ENCODE assay signal across 22 cellular contexts in genomic region chr12:47698055-47698454, GRCh38. TPM values are rescaled to one million over a fixed set of nuclear protein-coding genes. Genes with fewer than 3 reads are reported as not detected.
A peak's percentile ranks its signal among the peaks of the same experiment; 100 is the strongest.
DNase-seq lines count a peak whose midpoint lies in the region; ATAC-seq and TF ChIP-seq lines count a peak whose summit lies in the region.
"Had no signal": no experiment of that assay in that cellular context is flagged by ENCODE, and none has a peak within 500 bp of the region (broad histone marks: within the 10 kb centered on the region; RNA-seq: fewer than 3 reads in every experiment).

No MANE protein-coding gene starts in this region.

- H3K27me3 ChIP-seq in DOHH2 (ENCODE audit: control insufficient read depth, low read length) (no peaks in the 10 kb centered on the region), Karpas-422 (ENCODE audit: low read length) (no peaks in the 10 kb centered on the region), hepatocyte (no peaks in the 10 kb centered on the region), left lung (no peaks in the 10 kb centered on the region), stomach (no peaks in the 10 kb centered on the region)
- H3K27me3 ChIP-seq: heart right ventricle had no signal

- TF ChIP-seq EP300 in stomach (IDR thresholded peaks at IDR 0.05): no peak

- peak overlapping the region; percentile 41 for H3K4me3 ChIP-seq in DOHH2 (ENCODE audit: low read length)
- H3K4me3 ChIP-seq in Karpas-422 (ENCODE audit: low read length): no peak overlapping the region
- no peak overlapping the region for H3K4me3 ChIP-seq in hepatocyte
- no peak overlapping the region for H3K4me3 ChIP-seq in left lung
- no peak overlapping the region for H3K4me3 ChIP-seq in stomach
- H3K4me3 ChIP-seq: heart right ventricle had no signal

- no peak overlapping the region for H2AFZ ChIP-seq in Karpas-422 (ENCODE audit: low read length)
- H2AFZ ChIP-seq in hepatocyte: no peak overlapping the region

- TF ChIP-seq CTCF in DOHH2 (IDR thresholded peaks at IDR 0.05; ENCODE audit: low read depth, low read length, poor library complexity, severe bottlenecking) (no peak), hepatocyte (IDR thresholded peaks at IDR 0.05; ENCODE audit: poor library complexity) (no peak), left lung (IDR thresholded peaks at IDR 0.05) (no peak), stomach (IDR thresholded peaks at IDR 0.05) (no peak)

- H3K9me3 ChIP-seq in DOHH2 (ENCODE audit: control insufficient read depth, insufficient read depth, low read length) (no peaks in the 10 kb centered on the region), Karpas-422 (ENCODE audit: low read length) (no peaks in the 10 kb centered on the region), hepatocyte (ENCODE audit: low read depth) (no peaks in the 10 kb centered on the region), left lung (no peaks in the 10 kb centered on the region), stomach (no peaks in the 10 kb centered on the region)

- H3K4me1 ChIP-seq in DOHH2 (ENCODE audit: control insufficient read depth, low read length) (peaks cover 35% of the 10 kb centered on the region), Karpas-422 (ENCODE audit: low read length) (peaks cover 41% of the 10 kb centered on the region), hepatocyte (ENCODE audit: insufficient read depth) (no peaks in the 10 kb centered on the region), left lung (peaks cover 0 to 1% of the 10 kb centered on the region in 2 donors), stomach (peaks cover 0 to 4% (median 0%) of the 10 kb centered on the region in 4 donors)

- H3K27ac ChIP-seq in DOHH2 (ENCODE audit: low read depth, low read length): peak overlapping the region; percentile 58
- H3K27ac ChIP-seq in Karpas-422 (ENCODE audit: low read length): peak overlapping the region; percentile 58
- no peak overlapping the region for H3K27ac ChIP-seq in hepatocyte
- H3K27ac ChIP-seq in left lung: no peak overlapping the region
- H3K27ac ChIP-seq in stomach: no peak overlapping the region
- H3K27ac ChIP-seq: heart right ventricle had no signal

- H3K4me2 ChIP-seq in DOHH2 (ENCODE audit: low read length) (peak overlapping the region; percentile 44), Karpas-422 (ENCODE audit: low read depth, low read length, poor library complexity, severe bottlenecking) (peak overlapping the region; percentile 27), hepatocyte (peak overlapping the region; percentile 29)

- peak; percentile 79 for DNase-seq in Karpas-422
- DNase-seq in OCI-M1 (lab: John Stamatoyannopoulos, UW): peak; percentile 72
- no peak for DNase-seq in hepatocyte (ENCODE audit: low spot score)
- no peak for DNase-seq in left lung
- DNase-seq in cerebellar nuclear complex (lab: John Stamatoyannopoulos, UW): no peak
- DNase-seq in stomach: no peak
- DNase-seq in NCI-H748 treated with DMSO at 0.1 percent for 48 hours (lab: John Stamatoyannopoulos, UW): no peak
- DNase-seq: activated CD4-positive, alpha-beta T cell treated with anti-CD3 and anti-CD28 coated beads for 48 hours; heart right ventricle; NCI-H1417; NK-92 treated with Interleukin-12 subunit alpha and Interleukin-12 subunit beta, amount 100 ng/mL, for 24 hours; stimulated activated CD4-positive, alpha-beta T cell treated with anti-CD3 and anti-CD28 coated beads, Interleukin-15, amount 100 ng/mL, for 24 hours; stimulated activated CD8-positive, alpha-beta memory T cell treated with anti-CD3 and anti-CD28 coated beads, Interleukin-4, amount 100 ng/mL, for 48 hours; T-helper 1 cell had no signal

- TF ChIP-seq POLR2A in stomach (IDR thresholded peaks at IDR 0.05): no peak

- H4K20me1 ChIP-seq in DOHH2 (ENCODE audit: control insufficient read depth, insufficient read depth, low read depth, low read length) (no peaks in the 10 kb centered on the region; the same call in 1 of the 2 replicates), Karpas-422 (ENCODE audit: insufficient read depth, low read depth, low read length) (no peaks in the 10 kb centered on the region), hepatocyte (ENCODE audit: insufficient read depth, poor library complexity, severe bottlenecking) (no peaks in the 10 kb centered on the region)

- WGBS in hepatocyte (ENCODE audit: low lambda C conversion rate, missing lambda C conversion rate): 92% methylated on average over 4 of the region's 4 CpGs
- WGBS in stomach, 5 donors: 82 to 93% (median 89%) methylated on average over 4 of the region's 4 CpGs

- H3K79me2 ChIP-seq in DOHH2 (ENCODE audit: control insufficient read depth, low read length) (peaks cover 57% of the 10 kb centered on the region), Karpas-422 (ENCODE audit: low read length) (peaks cover 85% of the 10 kb centered on the region), hepatocyte (peaks cover 29% of the 10 kb centered on the region)

- H3K36me3 ChIP-seq in DOHH2 (ENCODE audit: control insufficient read depth, low read length) (peaks cover 86% of the 10 kb centered on the region), Karpas-422 (ENCODE audit: insufficient read depth, low read length) (peaks cover 71% of the 10 kb centered on the region), hepatocyte (replicated peaks; ENCODE audit: insufficient read depth, low read depth) (no peaks in the 10 kb centered on the region), left lung (peaks cover 0 to 57% of the 10 kb centered on the region in 2 donors), stomach (peaks cover 3 to 73% (median 62%) of the 10 kb centered on the region in 4 donors)

- H3K9me2 ChIP-seq in DOHH2 (replicated peaks; ENCODE audit: control insufficient read depth, low read length) (no peaks in the 10 kb centered on the region), Karpas-422 (replicated peaks; ENCODE audit: insufficient read depth, low read length) (no peaks in the 10 kb centered on the region), hepatocyte (replicated peaks; ENCODE audit: insufficient read depth) (no peaks in the 10 kb centered on the region)

- no peak for ATAC-seq in left lung
- ATAC-seq: activated naive CD4-positive, alpha-beta T cell treated with anti-CD3 and anti-CD28 coated beads, Interleukin-2, amount 50 U/mL, for 72 hours; heart right ventricle; left lobe of liver; sciatic nerve had no signal

- H3K9ac ChIP-seq in Karpas-422 (ENCODE audit: low read length): no peak overlapping the region

- peaks cover 22% of the 10 kb centered on the region for H3F3A ChIP-seq in DOHH2 (ENCODE audit: control insufficient read depth, insufficient read depth)

- intact Hi-C loops in left lung (cut with DNase I) (no loop called here), stomach (cut with DNase I; ENCODE audit: low total_unique reads) (no loop called here)

RNA-seq across cellular contexts. Expression of gene RPAP3, which starts 7.8 kb away (rescaled TPM):
- total RNA-seq in Karpas-422 (2014; rRNA removed; shearing (Covaris generic); ENCODE audit: low replicate concordance): 38.2 and 47.2 TPM in 2 replicates
- total RNA-seq in hepatocyte (21.7 and 28.1 TPM in 2 replicates), left lung (10 to 100 TPM; 18.5 to 20.7 TPM), stomach (10 to 100 TPM in 4 of 5 donors, 1 to 10 TPM in 1; 3.5 to 47.4 (median 17.3) TPM)
- polyA plus RNA-seq in hepatocyte (23.4 and 31.6 TPM in 2 replicates), stomach (10 to 100 TPM in 1 of 3 donors, 1 to 10 TPM in 2; 7.9 to 10.8 (median 8.5) TPM)

RNA-seq across cellular contexts. Expression of gene ENDOU, which starts 27.2 kb away (rescaled TPM):
- 1.2 and 10.7 TPM in 2 replicates for total RNA-seq in Karpas-422 (2014; rRNA removed; shearing (Covaris generic); ENCODE audit: low replicate concordance)
- total RNA-seq in hepatocyte (0.30 and 1.8 TPM in 2 replicates), left lung (not detected), stomach (1 to 10 TPM in 1 of 5 donors, not detected in 4; 1.8 TPM)
- polyA plus RNA-seq in hepatocyte (1.0 TPM in 1 of 2 replicates, not detected in the other), stomach (1 to 10 TPM in 1 of 3 donors, not detected in 2; 7.6 TPM)
- total RNA-seq: activated naive CD4-positive, alpha-beta T cell treated with anti-CD3 and anti-CD28 coated beads, Interleukin-2, amount 50 U/mL, for 72 hours; astrocyte; left lobe of liver; urinary bladder had no signal
- polyA plus RNA-seq: BJ, neural cell had no signal

Comparison
In these comparisons a context has a peak if more than half of its experiments do, and no peak if none do; other contexts are left out.
1. H3K27ac ChIP-seq: peak in DOHH2 (single experiment) and Karpas-422 (single experiment); none in hepatocyte (single experiment), left lung (0 of 2) and stomach (0 of 5).
2. DNase-seq: peak in Karpas-422 (single experiment) and OCI-M1 (single experiment); none in hepatocyte (single experiment), left lung (0 of 2), cerebellar nuclear complex (0 of 2), stomach (single experiment) and NCI-H748 treated with DMSO at 0.1 percent for 48 hours (single experiment).
3. Peak in every context shown above with its lines, with median percentiles within 50 percentile points of each other: H3K4me2 ChIP-seq.